8 cellular contexts compared by ENCODE assay signal in genomic region chr22:45164217-45165123, GRCh38. TPM values are rescaled to one million over a fixed set of nuclear protein-coding genes. Genes with fewer than 3 reads are reported as not detected.
DNase-seq lines count a peak whose midpoint lies in the region; ATAC-seq, FAIRE-seq and TF ChIP-seq lines count a peak whose summit lies in the region.

No MANE protein-coding gene starts in this region.

- peaks cover 51% of the 10 kb centered on the region for H3K4me1 ChIP-seq in CD8-positive, alpha-beta memory T cell (ENCODE audit: insufficient read depth, low read length)
- peaks cover 4% of the 10 kb centered on the region for H3K4me1 ChIP-seq in fibroblast of lung (ENCODE audit: control insufficient read depth, extremely low read depth, insufficient read depth, low read length)
- H3K4me1 ChIP-seq in uterus: peaks cover 5% of the 10 kb centered on the region in 2 donors

- peak overlapping the region; percentile 45 for H2AFZ ChIP-seq in fibroblast of lung (ENCODE audit: low read length)

- H3K9me3 Mint-ChIP-seq in CD8-positive, alpha-beta memory T cell: no peaks in the 10 kb centered on the region
- H3K9me3 Mint-ChIP-seq in activated T-cell treated with anti-CD3 and anti-CD28 coated beads, Interleukin-2, amount 50 U/mL, for 24 hours: no peaks in the 10 kb centered on the region
- no peaks in the 10 kb centered on the region for H3K9me3 Mint-ChIP-seq in nephron progenitor cell

- peaks cover 0 to 35% (median 7%) of the 10 kb centered on the region in 3 donors for H3K36me3 Mint-ChIP-seq in CD8-positive, alpha-beta memory T cell
- H3K36me3 Mint-ChIP-seq in activated T-cell treated with anti-CD3 and anti-CD28 coated beads, Interleukin-2, amount 50 U/mL, for 24 hours (ENCODE audit: low read depth): peaks cover 73% of the 10 kb centered on the region
- peaks cover 31% of the 10 kb centered on the region for H3K36me3 Mint-ChIP-seq in nephron progenitor cell (ENCODE audit: low read depth)

- no peak for TF ChIP-seq CTCF in fibroblast of lung (conservative IDR thresholded peaks at IDR 0.05 in 1 of 2, IDR thresholded peaks at IDR 0.05 in 1 of 2; ENCODE audit: low read depth in 1 of 2, low read length in 2 of 2)
- TF ChIP-seq CTCF in nephron progenitor cell (IDR thresholded peaks at IDR 0.05): no peak
- no peak for TF ChIP-seq CTCF in uterus (IDR thresholded peaks at IDR 0.05)

- H3K9ac ChIP-seq in fibroblast of lung (ENCODE audit: insufficient read depth, low read length): peak overlapping the region; percentile 86

- peak overlapping the region; percentile 79 for H3K27ac ChIP-seq in CD8-positive, alpha-beta memory T cell (ENCODE audit: low read depth, low read length)
- H3K27ac ChIP-seq in fibroblast of lung (ENCODE audit: insufficient read depth, low read length) (peak overlapping the region; percentile 74), uterus (peak overlapping the region; percentile 79 to 87)

- peaks cover 0 to 1% of the 10 kb centered on the region in 2 donors for H3K27me3 Mint-ChIP-seq in CD8-positive, alpha-beta memory T cell
- no peaks in the 10 kb centered on the region for H3K27me3 Mint-ChIP-seq in activated T-cell treated with anti-CD3 and anti-CD28 coated beads, Interleukin-2, amount 50 U/mL, for 24 hours
- H3K27me3 Mint-ChIP-seq in nephron progenitor cell (ENCODE audit: low read depth, poor library complexity): peaks cover 4% of the 10 kb centered on the region

- H3K79me2 ChIP-seq in fibroblast of lung (ENCODE audit: control insufficient read depth, insufficient read depth, low read length): peaks cover 52% of the 10 kb centered on the region

- H3K4me1 Mint-ChIP-seq in CD8-positive, alpha-beta memory T cell: peaks cover 46 to 73% (median 69%) of the 10 kb centered on the region in 3 donors
- peaks cover 60% of the 10 kb centered on the region for H3K4me1 Mint-ChIP-seq in activated T-cell treated with anti-CD3 and anti-CD28 coated beads, Interleukin-2, amount 50 U/mL, for 24 hours (ENCODE audit: low read depth)
- peaks cover 56% of the 10 kb centered on the region for H3K4me1 Mint-ChIP-seq in nephron progenitor cell

- FAIRE-seq in HTR-8/SVneo (lab: Jason Lieb, UNC): no peak

- H3K9me3 ChIP-seq in CD8-positive, alpha-beta memory T cell (ENCODE audit: low read length): no peaks in the 10 kb centered on the region
- H3K9me3 ChIP-seq in fibroblast of lung (ENCODE audit: control insufficient read depth, insufficient read depth, low read depth, low read length) (no peaks in the 10 kb centered on the region), uterus (no peaks in the 10 kb centered on the region)

- peak overlapping the region; percentile 79 for H3K4me3 ChIP-seq in CD8-positive, alpha-beta memory T cell (ENCODE audit: low read length)
- H3K4me3 ChIP-seq in fibroblast of lung (replicated peaks in 1 of 4; ENCODE audit: control extremely low read depth in 1 of 4, insufficient read depth in 1 of 4, low read depth in 3 of 4, low read length in 4 of 4) (peak overlapping the region; percentile 61 to 88 (median 84)), uterus (peak overlapping the region; percentile 81 to 83)

- no peaks in the 10 kb centered on the region for H3K27me3 ChIP-seq in CD8-positive, alpha-beta memory T cell (ENCODE audit: insufficient read depth, low read length, poor library complexity, severe bottlenecking)
- no peaks in the 10 kb centered on the region for H3K27me3 ChIP-seq in fibroblast of lung (ENCODE audit: control insufficient read depth, insufficient read depth, low read length)
- no peaks in the 10 kb centered on the region for H3K27me3 ChIP-seq in uterus

- CTCF ChIA-PET in CD8-positive, alpha-beta memory T cell (lab: Charles Lee): interaction anchor here (1.0 to 2.1 kb wide), 3 partner anchors 9 to 45 kb away, joined by 4 to 5 read pairs (median 5); no protein-coding TSS in a partner anchor

- H3K4me3 Mint-ChIP-seq in CD8-positive, alpha-beta memory T cell: peak overlapping the region; percentile 91 to 99 (median 95)
- H3K4me3 Mint-ChIP-seq in activated T-cell treated with anti-CD3 and anti-CD28 coated beads, Interleukin-2, amount 50 U/mL, for 24 hours: peak overlapping the region; percentile 97
- H3K4me3 Mint-ChIP-seq in nephron progenitor cell: peak overlapping the region; percentile 97

- H3K27ac Mint-ChIP-seq in CD8-positive, alpha-beta memory T cell: peak overlapping the region; percentile 87 to 98 (median 96)
- H3K27ac Mint-ChIP-seq in activated T-cell treated with anti-CD3 and anti-CD28 coated beads, Interleukin-2, amount 50 U/mL, for 24 hours: peak overlapping the region; percentile 96
- H3K27ac Mint-ChIP-seq in nephron progenitor cell: peak overlapping the region; percentile 77

- POLR2A ChIA-PET in CD8-positive, alpha-beta memory T cell (lab: Charles Lee): interaction anchor here (1.1 to 2.9 kb wide), 3 partner anchors 9 to 77 kb away, joined by 3 to 12 read pairs (median 4); partner anchors contain the start of gene KIAA0930

- H3K36me3 ChIP-seq in CD8-positive, alpha-beta memory T cell (ENCODE audit: insufficient read depth, low read length): peaks cover 12% of the 10 kb centered on the region
- peaks cover 4% of the 10 kb centered on the region for H3K36me3 ChIP-seq in fibroblast of lung (ENCODE audit: control insufficient read depth, insufficient read depth, low read length)
- H3K36me3 ChIP-seq in uterus: no peaks in the 10 kb centered on the region

- intact Hi-C loops in uterus (cut with DNase I; ENCODE audit: low total_unique reads): no loop called here

- peak; percentile 18 to 52 (median 21) for DNase-seq in CD8-positive, alpha-beta memory T cell
- DNase-seq in HuH-7.5 (ENCODE audit: low spot score) (peak; percentile 34), fibroblast of lung (ENCODE audit: low read depth in 2 of 2) (peak; percentile 23 to 33), nephron progenitor cell (peak; percentile 72), uterus (peak; percentile 32 to 36), HTR-8/SVneo (ENCODE audit: insufficient read length, low spot score) (no peak)
- DNase-seq in activated T-cell treated with anti-CD3 and anti-CD28 coated beads, Interleukin-2, amount 50 U/mL, for 24 hours: no peak

- peak; percentile 30 for ATAC-seq in GM21423 (IDR thresholded peaks at IDR 0.05; ENCODE audit: unreplicated experiment)

- no peaks in the 10 kb centered on the region for H4K20me1 ChIP-seq in fibroblast of lung (ENCODE audit: control insufficient read depth, extremely low read depth, insufficient read depth, low read length)

- TF ChIP-seq POLR2A in uterus (IDR thresholded peaks at IDR 0.05): no peak

- H3K4me2 ChIP-seq in fibroblast of lung (ENCODE audit: extremely low read depth, insufficient read depth, low read length): peak overlapping the region; percentile 36

RNA-seq across cellular contexts. Expression of gene NUP50, which starts 0.7 kb away (rescaled TPM):
- total RNA-seq in CD8-positive, alpha-beta memory T cell: 100 to 1,000 TPM; 170 to 172 TPM
- polyA plus RNA-seq in CD8-positive, alpha-beta memory T cell: 63.4 TPM
- total RNA-seq in fibroblast of lung (29.2 and 32.6 TPM in 2 replicates), uterus (100 to 1,000 TPM in 2 of 4 donors, 10 to 100 TPM in 2; 45.7 to 558 (median 101) TPM)
- polyA plus RNA-seq in fibroblast of lung: 17.4 and 33.5 TPM in 2 replicates
- polyA plus RNA-seq in fibroblast of lung (2012): 19.4 and 30.3 TPM in 2 replicates
- polyA minus RNA-seq in fibroblast of lung (ENCODE audit: low replicate concordance): 13.2 and 24.7 TPM in 2 replicates

Comparison
In these comparisons a context has a peak if more than half of its experiments do, and no peak if none do; other contexts are left out.
1. DNase-seq: peak in CD8-positive, alpha-beta memory T cell (5 of 5), HuH-7.5 (single experiment), fibroblast of lung (2 of 2), nephron progenitor cell (single experiment) and uterus (2 of 2); none in activated T-cell treated with anti-CD3 and anti-CD28 coated beads, Interleukin-2, amount 50 U/mL, for 24 hours (single experiment) and HTR-8/SVneo (single experiment).
2. Peak in every context shown above with its lines, with median percentiles within 50 percentile points of each other: H3K27ac ChIP-seq, H3K4me3 ChIP-seq, H3K27ac Mint-ChIP-seq and H3K4me3 Mint-ChIP-seq.